Comparison of ENCODE assay signal across 15 cellular contexts in the genomic region with DNA sequence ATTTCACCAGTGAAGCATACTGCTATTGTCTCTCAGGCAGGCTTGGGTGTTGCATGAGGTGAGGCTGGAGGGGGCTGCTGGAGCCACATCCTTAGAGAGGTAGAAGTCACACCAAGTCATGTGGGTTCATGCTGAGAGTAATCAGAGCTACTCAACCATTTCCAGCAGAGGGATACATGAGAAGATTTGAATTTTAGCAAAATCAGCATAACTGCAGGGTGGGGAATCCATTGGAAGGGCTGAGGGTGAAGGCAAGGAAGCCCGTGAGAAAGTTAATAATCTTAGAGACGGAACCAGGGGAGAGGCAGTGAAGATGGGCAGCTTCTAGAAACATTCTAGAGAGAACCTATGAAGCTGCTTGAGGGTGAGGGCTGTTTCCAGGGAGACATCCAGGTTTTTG.
"Had no signal": no experiment of that assay in that cellular context is flagged by ENCODE, and none has a peak within 500 bp of the region (broad histone marks: within the 10 kb centered on the region; RNA-seq: fewer than 3 reads in every experiment).

No MANE protein-coding gene starts in this region.

- H3K36me3 ChIP-seq: colonic mucosa, right atrium auricular region had no signal

- H3K9me3 ChIP-seq: colonic mucosa, right atrium auricular region had no signal

- H3K27me3 ChIP-seq: colonic mucosa, right atrium auricular region had no signal

- H3K27ac ChIP-seq: colonic mucosa, right atrium auricular region had no signal

- ATAC-seq: left colon; naive thymus-derived CD4-positive, alpha-beta T cell had no signal

- H3K4me1 ChIP-seq: colonic mucosa, right atrium auricular region had no signal

- DNase-seq: colonic mucosa; dermis blood vessel endothelial cell; erythroblast; foreskin melanocyte; head of caudate nucleus; hippocampal formation; left colon; naive thymus-derived CD4-positive, alpha-beta T cell; nephron progenitor cell; small intestine; stimulated activated CD4-positive, alpha-beta T cell treated with anti-CD3 and anti-CD28 coated beads, Interleukin-2, amount 100 ng/mL, for 48 hours; stimulated activated naive CD4-positive, alpha-beta T cell treated with Interleukin-2 at 50 U/mL for 16 hours; trophoblast cell had no signal

- H3K4me3 ChIP-seq: colonic mucosa, right atrium auricular region had no signal

- FAIRE-seq: endothelial cell of umbilical vein, small intestine had no signal
